21 cellular contexts compared by ENCODE assay signal in the genomic region with DNA sequence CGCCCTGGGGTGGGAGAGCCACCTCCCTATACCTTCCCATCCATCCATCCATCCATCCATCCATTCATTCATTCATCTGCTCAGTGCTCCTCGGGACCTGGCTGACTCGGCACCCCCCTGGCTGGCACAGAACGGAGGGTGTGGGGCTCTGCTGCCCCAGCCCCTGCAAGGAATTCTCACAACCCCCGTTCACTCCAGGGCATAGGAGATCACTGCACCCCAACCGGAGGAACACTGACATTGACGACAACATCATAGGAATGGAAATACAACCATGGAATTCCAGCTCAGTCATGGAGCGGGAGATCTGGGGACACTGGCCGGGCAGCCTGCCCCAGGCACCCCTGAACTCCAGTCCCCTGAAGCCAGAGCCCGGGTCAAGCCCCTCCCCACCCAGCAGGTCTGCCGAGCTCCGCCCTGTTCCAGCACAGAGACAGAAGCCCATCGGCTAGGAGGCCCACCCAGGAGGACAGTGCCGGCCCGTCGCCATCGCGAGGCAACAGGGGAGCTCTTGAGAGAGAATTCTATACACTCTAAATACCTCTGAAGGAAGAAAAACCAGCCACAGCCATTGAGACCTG. TPM values are rescaled to one million over a fixed set of nuclear protein-coding genes. Genes with fewer than 3 reads are reported as not detected.
DNase-seq lines count a peak whose midpoint lies in the region; ATAC-seq and TF ChIP-seq lines count a peak whose summit lies in the region.
"Had no signal": no experiment of that assay in that cellular context is flagged by ENCODE, and none has a peak within 500 bp of the region (broad histone marks: within the 10 kb centered on the region; RNA-seq: fewer than 3 reads in every experiment).

No MANE protein-coding gene starts in this region.

- no peaks in the 10 kb centered on the region for H3K27me3 ChIP-seq in H7 (ENCODE audit: control insufficient read depth, insufficient read depth, low read length)
- H3K27me3 ChIP-seq in body of pancreas, result no peaks in the 10 kb centered on the region
- peaks cover 12% of the 10 kb centered on the region for H3K27me3 ChIP-seq in layer of hippocampus (ENCODE audit: control insufficient read depth, insufficient read depth, low read length)
- no peaks in the 10 kb centered on the region for H3K27me3 ChIP-seq in smooth muscle cell (ENCODE audit: low read depth)
- no peaks in the 10 kb centered on the region for H3K27me3 ChIP-seq in trophoblast cell (ENCODE audit: insufficient read depth, low read length)

- H4K91ac ChIP-seq in trophoblast cell (ENCODE audit: low read depth, low read length), result no peak overlapping the region

- H3K4me1 ChIP-seq in body of pancreas (peaks cover 51% of the 10 kb centered on the region), smooth muscle cell (ENCODE audit: low read depth) (peaks cover 7% of the 10 kb centered on the region), trophoblast cell (ENCODE audit: control insufficient read depth in 1 of 2, insufficient read depth in 2 of 2, low read length in 2 of 2) (peaks cover 4 to 13% of the 10 kb centered on the region in 2 experiments)

- H3K79me1 ChIP-seq in trophoblast cell (ENCODE audit: low read length), result no peaks in the 10 kb centered on the region

- no peaks in the 10 kb centered on the region for H3F3A ChIP-seq in smooth muscle cell (ENCODE audit: low read depth)

- H3K36me3 ChIP-seq in H7 (replicated peaks; ENCODE audit: control insufficient read depth, insufficient read depth, low read length) (no peaks in the 10 kb centered on the region), body of pancreas (replicated peaks in 1 of 2; ENCODE audit: insufficient read depth in 1 of 2, low read depth in 2 of 2) (no peaks in the 10 kb centered on the region), smooth muscle cell (ENCODE audit: low read depth) (no peaks in the 10 kb centered on the region), trophoblast cell (ENCODE audit: control insufficient read depth in 1 of 2, insufficient read depth in 2 of 2, low read length in 2 of 2) (no peaks in the 10 kb centered on the region)
- H3K36me3 ChIP-seq: esophagus muscularis mucosa, left lung, SJCRH30 had no signal

- H2AFZ ChIP-seq in smooth muscle cell (ENCODE audit: low read depth), result no peak overlapping the region
- no peak overlapping the region for H2AFZ ChIP-seq in trophoblast cell (ENCODE audit: insufficient read depth, low read length, poor library complexity)

- peak overlapping the region; percentile 52 for H3K4me2 ChIP-seq in smooth muscle cell
- H3K4me2 ChIP-seq in trophoblast cell (ENCODE audit: low read length), result no peak overlapping the region
- H3K4me2 ChIP-seq: KMS-11 had no signal

- H3K9ac ChIP-seq in smooth muscle cell (ENCODE audit: low read depth), result no peak overlapping the region
- no peak overlapping the region for H3K9ac ChIP-seq in trophoblast cell (ENCODE audit: low read length)
- H3K9ac ChIP-seq: KMS-11 had no signal

- intact Hi-C loops in body of pancreas (cut with DNase I), result no loop called here

- no peak overlapping the region for H3K23ac ChIP-seq in trophoblast cell (ENCODE audit: low read length)

- H4K20me1 ChIP-seq in smooth muscle cell (ENCODE audit: low read depth), result no peaks in the 10 kb centered on the region

- H3K4me3 ChIP-seq in H7 (ENCODE audit: insufficient read depth, low read depth, low read length) (no peak overlapping the region), body of pancreas (no peak overlapping the region), smooth muscle cell (no peak overlapping the region), trophoblast cell (ENCODE audit: low read depth, low read length) (no peak overlapping the region)
- H3K4me3 ChIP-seq: esophagus muscularis mucosa, left lung, SJCRH30 had no signal

- H3K18ac ChIP-seq in trophoblast cell (ENCODE audit: low read length), result no peak overlapping the region

- no peak overlapping the region for H2AK5ac ChIP-seq in trophoblast cell (ENCODE audit: low read length)

- H4K12ac ChIP-seq in trophoblast cell (ENCODE audit: low read depth, low read length), result no peak overlapping the region

- H3K79me2 ChIP-seq in smooth muscle cell (ENCODE audit: low read depth) (no peaks in the 10 kb centered on the region), trophoblast cell (ENCODE audit: control insufficient read depth, insufficient read depth, low read length, poor library complexity) (no peaks in the 10 kb centered on the region)

- peak; percentile 5 for ATAC-seq in body of pancreas
- ATAC-seq: activated CD8-positive, alpha-beta T cell treated with anti-CD3 and anti-CD28 coated beads, Interleukin-2, amount 10 ng/mL, durations not matched to agents 7 days and 5 days; PC-3; stimulated activated naive B cell treated with anti-CD40 and anti-IgM and Interleukin-4, amounts not matched to agents 10 μg/mL and 1 μg/mL and 100 μg/mL, for 72 hours had no signal

- WGBS in body of pancreas, 2 donors, result 35 to 68% methylated on average over 4 to 18 of the region's 18 CpGs
- 85% methylated on average over 18 of the region's 18 CpGs for WGBS in smooth muscle cell (ENCODE audit: low lambda C conversion rate)
- no CpG with 5 or more reads among the region's 18 CpGs for WGBS in trophoblast cell (ENCODE audit: extremely low coverage, insufficient coverage, insufficient read length)

- no peak for TF ChIP-seq POLR2A in body of pancreas (IDR thresholded peaks at IDR 0.05)

- no peaks in the 10 kb centered on the region for H3K9me3 ChIP-seq in body of pancreas
- H3K9me3 ChIP-seq in smooth muscle cell (replicated peaks; ENCODE audit: low read depth), result no peaks in the 10 kb centered on the region
- peaks cover 3% of the 10 kb centered on the region for H3K9me3 ChIP-seq in trophoblast cell (ENCODE audit: insufficient read depth, low read depth, low read length)
- H3K9me3 ChIP-seq: esophagus muscularis mucosa, left lung, SJCRH30 had no signal

- no peak overlapping the region for H2BK120ac ChIP-seq in trophoblast cell (ENCODE audit: insufficient read depth, low read length, poor library complexity)

- peak; percentile 79 for DNase-seq in H7
- no peak for DNase-seq in body of pancreas
- DNase-seq in smooth muscle cell (lab: John Stamatoyannopoulos, UW; ENCODE audit: unreplicated experiment), result no peak
- no peak for DNase-seq in NCI-H345 treated with DMSO at 0.1 percent for 48 hours (lab: John Stamatoyannopoulos, UW; ENCODE audit: unreplicated experiment)
- no peak for DNase-seq in iPS-NIHi7 (ENCODE audit: extremely low spot score)
- DNase-seq in trophoblast cell, result no peak
- DNase-seq: activated CD8-positive, alpha-beta T cell treated with anti-CD3 and anti-CD28 coated beads, Interleukin-2, amount 10 ng/mL, durations not matched to agents 7 days and 5 days; activated naive CD4-positive, alpha-beta T cell; activated T-cell treated with anti-CD3 and anti-CD28 coated beads, Interleukin-2, amount 50 U/mL, for 1 hour; effector CD8-positive, alpha-beta T cell; H9; MV-4-11; NCI-H187; occipital lobe; PC-3; SJCRH30; stimulated activated naive B cell treated with anti-CD40 and anti-IgM and Interleukin-4, amounts not matched to agents 10 μg/mL and 1 μg/mL and 100 μg/mL, for 72 hours had no signal

- no peak overlapping the region for H3K4ac ChIP-seq in trophoblast cell (ENCODE audit: low read depth, low read length)

- H2BK12ac ChIP-seq in trophoblast cell (ENCODE audit: low read length), result no peak overlapping the region

- H2BK5ac ChIP-seq in trophoblast cell (ENCODE audit: low read depth, low read length, poor library complexity), result no peak overlapping the region

- TF ChIP-seq CTCF in body of pancreas (IDR thresholded peaks at IDR 0.05), result no peak
- TF ChIP-seq CTCF in smooth muscle cell (IDR thresholded peaks at IDR 0.05; ENCODE audit: borderline replicate concordance, insufficient read depth, poor library complexity, severe bottlenecking), result no peak

- H4K8ac ChIP-seq in trophoblast cell (ENCODE audit: low read depth, low read length), result no peak overlapping the region

- H3K14ac ChIP-seq in trophoblast cell (ENCODE audit: low read length), result no peak overlapping the region

- H3K27ac ChIP-seq in body of pancreas (peak overlapping the region; percentile 67 to 88 (median 86)), layer of hippocampus (ENCODE audit: low read depth, low read length) (peak overlapping the region; percentile 10), smooth muscle cell (ENCODE audit: low read depth) (no peak overlapping the region), trophoblast cell (ENCODE audit: low read depth, low read length) (no peak overlapping the region)
- H3K27ac ChIP-seq: esophagus muscularis mucosa, KMS-11, left lung, SJCRH30 had no signal

RNA-seq across cellular contexts. Expression of a gene that starts 27.9 kb away (rescaled TPM):
- total RNA-seq in H7 (2014; rRNA removed; shearing (Covaris generic)), result 28.3 and 28.5 TPM in 2 replicates
- total RNA-seq in body of pancreas (10 to 100 TPM in 1 of 2 donors, 1 to 10 TPM in 1; 7.0 to 10.2 TPM), smooth muscle cell (15.5 and 18.2 TPM in 2 replicates)
- 23.1 and 27.2 TPM in 2 replicates for polyA plus RNA-seq in smooth muscle cell
- polyA plus RNA-seq in trophoblast cell (2013), result 13.3 and 13.7 TPM in 2 replicates

RNA-seq across cellular contexts. Expression of a gene that starts 36.3 kb away (rescaled TPM):
- total RNA-seq in H7 (2014; rRNA removed; shearing (Covaris generic)), result 50.1 and 57.1 TPM in 2 replicates
- total RNA-seq in body of pancreas (10 to 100 TPM; 46.4 to 47.8 TPM), smooth muscle cell (21.5 and 24.4 TPM in 2 replicates)
- polyA plus RNA-seq in smooth muscle cell, result 53.2 and 61.4 TPM in 2 replicates
- 31.8 and 32.7 TPM in 2 replicates for polyA plus RNA-seq in trophoblast cell (2013)

RNA-seq across cellular contexts. Expression of a gene that starts 48.5 kb away (rescaled TPM):
- total RNA-seq in H7 (2014; rRNA removed; shearing (Covaris generic)), result 131 and 139 TPM in 2 replicates
- total RNA-seq in body of pancreas (10 to 100 TPM; 25.2 to 69.5 TPM), smooth muscle cell (23.0 and 30.1 TPM in 2 replicates)
- 73.3 and 77.4 TPM in 2 replicates for polyA plus RNA-seq in smooth muscle cell
- 243 and 264 TPM in 2 replicates for polyA plus RNA-seq in trophoblast cell (2013)
- total RNA-seq: activated CD8-positive, alpha-beta T cell treated with anti-CD3 and anti-CD28 coated beads, Interleukin-2, amount 10 ng/mL, durations not matched to agents 7 days and 5 days had no signal

RNA-seq across cellular contexts. Expression of a gene that starts 59.7 kb away (rescaled TPM):
- total RNA-seq in H7 (2014; rRNA removed; shearing (Covaris generic)), result 0.30 and 1.1 TPM in 2 replicates
- total RNA-seq in body of pancreas (not detected), smooth muscle cell (0.09 TPM in 1 of 2 replicates, not detected in the other)
- 0.28 TPM in 1 of 2 replicates, not detected in the other for polyA plus RNA-seq in smooth muscle cell
- polyA plus RNA-seq in trophoblast cell (2013), result 0.03 and 0.08 TPM in 2 replicates

Comparison
In these comparisons a context has a peak if more than half of its experiments do, and no peak if none do; other contexts are left out.
1. H3K27ac ChIP-seq: peak in body of pancreas (4 of 4) and layer of hippocampus (single experiment); none in smooth muscle cell (single experiment) and trophoblast cell (single experiment).